Comparison of ENCODE assay signal across 1 cellular context in the genomic region with DNA sequence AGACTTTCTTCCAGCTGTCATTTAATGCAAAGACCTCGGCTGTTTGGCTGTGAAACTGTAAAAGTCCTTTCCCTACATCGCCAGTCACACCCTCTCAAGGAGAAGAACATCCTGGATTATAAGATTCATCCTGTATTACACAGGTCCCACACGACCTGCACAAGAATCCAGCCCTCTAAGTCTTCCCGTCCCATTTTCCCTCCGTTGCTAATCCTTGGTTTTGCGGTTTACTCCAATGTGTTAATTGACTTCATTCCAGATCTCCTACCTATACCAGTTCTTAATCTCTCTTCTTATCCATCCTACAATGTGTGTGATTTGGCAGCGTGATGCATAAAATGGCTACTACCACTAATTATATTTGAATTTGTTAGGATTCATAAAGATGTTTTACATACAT.
TF ChIP-seq lines count a peak whose summit lies in the region.

No MANE protein-coding gene starts in this region.

TF ChIP-seq in GM23338, 12 proteins besides CTCF, POLR2A, EP300 and RAD21 (continued from another document):
- TF ChIP-seq, protein P1, sequence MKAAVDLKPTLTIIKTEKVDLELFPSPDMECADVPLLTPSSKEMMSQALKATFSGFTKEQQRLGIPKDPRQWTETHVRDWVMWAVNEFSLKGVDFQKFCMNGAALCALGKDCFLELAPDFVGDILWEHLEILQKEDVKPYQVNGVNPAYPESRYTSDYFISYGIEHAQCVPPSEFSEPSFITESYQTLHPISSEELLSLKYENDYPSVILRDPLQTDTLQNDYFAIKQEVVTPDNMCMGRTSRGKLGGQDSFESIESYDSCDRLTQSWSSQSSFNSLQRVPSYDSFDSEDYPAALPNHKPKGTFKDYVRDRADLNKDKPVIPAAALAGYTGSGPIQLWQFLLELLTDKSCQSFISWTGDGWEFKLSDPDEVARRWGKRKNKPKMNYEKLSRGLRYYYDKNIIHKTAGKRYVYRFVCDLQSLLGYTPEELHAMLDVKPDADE (IDR thresholded peaks at IDR 0.05): no peak
